ENCODE assay signal across 1 cellular context in the genomic region with DNA sequence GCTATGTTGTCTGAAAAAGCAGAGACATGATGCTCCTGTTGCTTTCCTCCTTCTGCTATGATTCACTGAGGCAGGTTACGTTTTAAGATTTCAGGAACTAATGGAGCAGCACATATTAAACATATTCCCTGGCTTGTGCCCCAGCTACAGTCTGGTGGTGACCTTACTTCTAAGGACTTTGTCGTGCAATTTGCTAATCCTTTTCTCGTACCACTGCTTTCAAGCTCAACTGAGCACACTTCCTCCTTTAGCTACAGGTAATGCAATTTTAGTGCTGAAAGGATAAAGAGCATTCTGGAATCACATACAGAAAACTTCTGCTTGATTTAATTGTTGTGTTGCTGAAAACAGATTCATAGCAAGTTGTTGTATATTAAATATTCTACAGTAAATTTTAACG.
TF ChIP-seq lines count a peak whose summit lies in the region.

No MANE protein-coding gene starts in this region.

TF ChIP-seq in GM12878, 131 proteins besides CTCF, POLR2A, EP300 and RAD21 (continued from another document):
- TF ChIP-seq RB1 (IDR thresholded peaks at IDR 0.05; ENCODE audit: borderline replicate concordance) (no peak), BACH1 (IDR thresholded peaks at IDR 0.05; ENCODE audit: borderline replicate concordance) (no peak), SP1 (IDR thresholded peaks at IDR 0.05; ENCODE audit: low read depth, low read length) (no peak), TCF3 (IDR thresholded peaks at IDR 0.05; ENCODE audit: borderline replicate concordance, insufficient read depth, low read depth, low read length) (no peak), ZNF622 (IDR thresholded peaks at IDR 0.05) (no peak), ZNF384 (IDR thresholded peaks at IDR 0.05; ENCODE audit: borderline replicate concordance, low read depth, low read length) (no peak), ESRRA (IDR thresholded peaks at IDR 0.05; ENCODE audit: low read length) (no peak), IRF4 (IDR thresholded peaks at IDR 0.05; ENCODE audit: low read depth, low read length) (no peak)
- TF ChIP-seq, protein P1, sequence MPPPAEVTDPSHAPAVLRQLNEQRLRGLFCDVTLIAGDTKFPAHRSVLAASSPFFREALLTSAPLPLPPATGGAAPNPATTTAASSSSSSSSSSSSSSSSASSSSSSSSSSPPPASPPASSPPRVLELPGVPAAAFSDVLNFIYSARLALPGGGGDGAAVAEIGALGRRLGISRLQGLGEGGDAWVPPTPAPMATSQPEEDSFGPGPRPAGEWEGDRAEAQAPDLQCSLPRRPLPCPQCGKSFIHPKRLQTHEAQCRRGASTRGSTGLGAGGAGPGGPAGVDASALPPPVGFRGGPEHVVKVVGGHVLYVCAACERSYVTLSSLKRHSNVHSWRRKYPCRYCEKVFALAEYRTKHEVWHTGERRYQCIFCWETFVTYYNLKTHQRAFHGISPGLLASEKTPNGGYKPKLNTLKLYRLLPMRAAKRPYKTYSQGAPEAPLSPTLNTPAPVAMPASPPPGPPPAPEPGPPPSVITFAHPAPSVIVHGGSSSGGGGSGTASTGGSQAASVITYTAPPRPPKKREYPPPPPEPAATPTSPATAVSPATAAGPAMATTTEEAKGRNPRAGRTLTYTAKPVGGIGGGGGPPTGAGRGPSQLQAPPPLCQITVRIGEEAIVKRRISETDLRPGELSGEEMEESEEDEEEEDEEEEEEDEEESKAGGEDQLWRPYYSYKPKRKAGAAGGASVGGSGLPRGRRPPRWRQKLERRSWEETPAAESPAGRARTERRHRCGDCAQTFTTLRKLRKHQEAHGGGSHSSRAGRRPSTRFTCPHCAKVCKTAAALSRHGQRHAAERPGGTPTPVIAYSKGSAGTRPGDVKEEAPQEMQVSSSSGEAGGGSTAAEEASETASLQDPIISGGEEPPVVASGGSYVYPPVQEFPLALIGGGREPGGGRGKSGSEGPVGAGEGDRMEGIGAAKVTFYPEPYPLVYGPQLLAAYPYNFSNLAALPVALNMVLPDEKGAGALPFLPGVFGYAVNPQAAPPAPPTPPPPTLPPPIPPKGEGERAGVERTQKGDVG (CRISPR knock-in tag; IDR thresholded peaks at IDR 0.05) = no peak
